16 cellular contexts compared by ENCODE assay signal in genomic region chr1:218464871-218465270, GRCh38.
A peak's percentile ranks its signal among the peaks of the same experiment; 100 is the strongest.
DNase-seq lines count a peak whose midpoint lies in the region; ATAC-seq and TF ChIP-seq lines count a peak whose summit lies in the region.
"Had no signal": no experiment of that assay in that cellular context is flagged by ENCODE, and none has a peak within 500 bp of the region (broad histone marks: within the 10 kb centered on the region; RNA-seq: fewer than 3 reads in every experiment).

No MANE protein-coding gene starts in this region.

- H3K9me3 Mint-ChIP-seq in Calu3 (ENCODE audit: low read depth, unreplicated experiment) (no peaks in the 10 kb centered on the region), immature natural killer cell (peaks cover 0 to 4% (median 0%) of the 10 kb centered on the region in 6 donors)

- no peaks in the 10 kb centered on the region for H3K36me3 ChIP-seq in SJSA1
- H3K36me3 ChIP-seq in skeletal muscle tissue (ENCODE audit: control insufficient read depth in 3 of 3, insufficient read depth in 3 of 3, low read length in 3 of 3), result no peaks in the 10 kb centered on the region
- no peaks in the 10 kb centered on the region for H3K36me3 ChIP-seq in esophagus squamous epithelium
- no peaks in the 10 kb centered on the region for H3K36me3 ChIP-seq in BE2C
- H3K36me3 ChIP-seq: HAP-1, MG63 had no signal

- H3K27me3 Mint-ChIP-seq in Calu3 (ENCODE audit: unreplicated experiment) (no peaks in the 10 kb centered on the region), immature natural killer cell (ENCODE audit: low read depth in 3 of 3) (peaks cover 0 to 5% (median 0%) of the 10 kb centered on the region in 3 donors)
- H3K27me3 Mint-ChIP-seq: CD8-positive, alpha-beta memory T cell had no signal

- H3K27ac Mint-ChIP-seq in Calu3 (ENCODE audit: unreplicated experiment) (peak overlapping the region; percentile 8), immature natural killer cell (no peak overlapping the region)
- H3K27ac Mint-ChIP-seq: CD8-positive, alpha-beta memory T cell had no signal

- CTCF ChIA-PET in Calu3 (lab: Charles Lee), result no interaction called here

- H3K27me3 ChIP-seq in SJSA1 (replicated peaks) (no peaks in the 10 kb centered on the region), skeletal muscle tissue (ENCODE audit: control insufficient read depth in 3 of 3, insufficient read depth in 3 of 3, low read length in 3 of 3) (no peaks in the 10 kb centered on the region), esophagus squamous epithelium (no peaks in the 10 kb centered on the region), BE2C (no peaks in the 10 kb centered on the region)
- H3K27me3 ChIP-seq: MG63 had no signal

- no peak for TF ChIP-seq POLR2A in esophagus squamous epithelium (IDR thresholded peaks at IDR 0.05)

- H3K4me1 Mint-ChIP-seq in Calu3 (ENCODE audit: low read depth, unreplicated experiment), result peaks cover 31% of the 10 kb centered on the region
- H3K4me1 Mint-ChIP-seq in immature natural killer cell, result no peaks in the 10 kb centered on the region
- H3K4me1 Mint-ChIP-seq: CD8-positive, alpha-beta memory T cell had no signal

- no TSS peak for BruUV-seq in Calu3 (replicated peaks; lab: Mats Ljungman, UMichigan)

- H3K9me3 ChIP-seq in SJSA1 (replicated peaks) (no peaks in the 10 kb centered on the region), skeletal muscle tissue (ENCODE audit: control insufficient read depth in 3 of 3, low read length in 3 of 3) (no peaks in the 10 kb centered on the region), esophagus squamous epithelium (no peaks in the 10 kb centered on the region), BE2C (no peaks in the 10 kb centered on the region)
- H3K9me3 ChIP-seq: HAP-1 had no signal

- no peak for DNase-seq in Calu3
- DNase-seq in SJSA1 (ENCODE audit: low read depth in 1 of 2, low spot score in 2 of 2), result no peak
- peak; percentile 54 for DNase-seq in fibroblast of mammary gland (ENCODE audit: low read depth)
- no peak for DNase-seq in esophagus squamous epithelium (lab: John Stamatoyannopoulos, UW)
- no peak for DNase-seq in immature natural killer cell
- DNase-seq in BE2C, result no peak
- DNase-seq: CD8-positive, alpha-beta memory T cell; MG63; NCI-H187 treated with DMSO at 0.1 percent for 48 hours; NCI-H446; NCI-H748 treated with DMSO at 0.1 percent for 48 hours; SHP77 had no signal

- no peak overlapping the region for H3K4me3 Mint-ChIP-seq in Calu3 (ENCODE audit: low read depth, unreplicated experiment)
- H3K4me3 Mint-ChIP-seq in immature natural killer cell, result no peak overlapping the region
- H3K4me3 Mint-ChIP-seq: CD8-positive, alpha-beta memory T cell had no signal

- H3K4me1 ChIP-seq in SJSA1 (replicated peaks) (peaks cover 75% of the 10 kb centered on the region), skeletal muscle tissue (ENCODE audit: control insufficient read depth in 3 of 3, insufficient read depth in 3 of 3, low read length in 3 of 3) (peaks cover 33 to 44% (median 35%) of the 10 kb centered on the region in 3 donors), esophagus squamous epithelium (peaks cover 9 to 25% (median 20%) of the 10 kb centered on the region in 3 donors), BE2C (no peaks in the 10 kb centered on the region)

- H3K9ac ChIP-seq in skeletal muscle tissue (ENCODE audit: low read depth in 1 of 3, low read length in 3 of 3), result no peak overlapping the region

- WGBS in esophagus squamous epithelium, 2 donors, result 71% methylated on average over 2 of the region's 2 CpGs

- H3K4me3 ChIP-seq in SJSA1, result no peak overlapping the region
- no peak overlapping the region for H3K4me3 ChIP-seq in fibroblast of mammary gland (ENCODE audit: control insufficient read depth, low read depth, low read length)
- no peak overlapping the region for H3K4me3 ChIP-seq in skeletal muscle tissue (ENCODE audit: low read length in 3 of 3)
- H3K4me3 ChIP-seq in esophagus squamous epithelium, result no peak overlapping the region
- no peak overlapping the region for H3K4me3 ChIP-seq in BE2C (ENCODE audit: low read depth, low read length)
- H3K4me3 ChIP-seq: HAP-1, MG63 had no signal

- TF ChIP-seq CTCF in Calu3 (IDR thresholded peaks at IDR 0.05; ENCODE audit: unreplicated experiment), result no peak
- no peak for TF ChIP-seq CTCF in fibroblast of mammary gland (conservative IDR thresholded peaks at IDR 0.05; ENCODE audit: control insufficient read depth, insufficient read depth, low read depth, low read length)
- no peak for TF ChIP-seq CTCF in esophagus squamous epithelium (IDR thresholded peaks at IDR 0.05)
- no peak for TF ChIP-seq CTCF in BE2C (IDR thresholded peaks at IDR 0.05; ENCODE audit: low read depth, low read length)

- peak overlapping the region; percentile 78; the same call in 1 of the 2 replicates for H3K27ac ChIP-seq in SJSA1
- peak overlapping the region; percentile 81 for H3K27ac ChIP-seq in skeletal muscle tissue (ENCODE audit: low read depth, low read length)
- no peak overlapping the region for H3K27ac ChIP-seq in esophagus squamous epithelium

- H3K36me3 Mint-ChIP-seq in Calu3 (ENCODE audit: insufficient read depth, unreplicated experiment) (peaks cover 6% of the 10 kb centered on the region), immature natural killer cell (no peaks in the 10 kb centered on the region)
- H3K36me3 Mint-ChIP-seq: CD8-positive, alpha-beta memory T cell had no signal

- no peak for ATAC-seq in GM21576 (IDR thresholded peaks at IDR 0.05; ENCODE audit: unreplicated experiment)
- ATAC-seq: HepG2 had no signal

- intact Hi-C loops in Calu3 (cut with micrococcal nuclease; ENCODE audit: unreplicated experiment), result no loop called here
- intact Hi-C loops in esophagus squamous epithelium (cut with DNase I), result no loop called here

Comparison
In these comparisons a context has a peak if more than half of its experiments do, and no peak if none do; other contexts are left out.
1. H3K27ac ChIP-seq: peak in SJSA1 (single experiment) and skeletal muscle tissue (single experiment); none in esophagus squamous epithelium (0 of 4).